ENCODE assay signal across 8 cellular contexts in the genomic region with DNA sequence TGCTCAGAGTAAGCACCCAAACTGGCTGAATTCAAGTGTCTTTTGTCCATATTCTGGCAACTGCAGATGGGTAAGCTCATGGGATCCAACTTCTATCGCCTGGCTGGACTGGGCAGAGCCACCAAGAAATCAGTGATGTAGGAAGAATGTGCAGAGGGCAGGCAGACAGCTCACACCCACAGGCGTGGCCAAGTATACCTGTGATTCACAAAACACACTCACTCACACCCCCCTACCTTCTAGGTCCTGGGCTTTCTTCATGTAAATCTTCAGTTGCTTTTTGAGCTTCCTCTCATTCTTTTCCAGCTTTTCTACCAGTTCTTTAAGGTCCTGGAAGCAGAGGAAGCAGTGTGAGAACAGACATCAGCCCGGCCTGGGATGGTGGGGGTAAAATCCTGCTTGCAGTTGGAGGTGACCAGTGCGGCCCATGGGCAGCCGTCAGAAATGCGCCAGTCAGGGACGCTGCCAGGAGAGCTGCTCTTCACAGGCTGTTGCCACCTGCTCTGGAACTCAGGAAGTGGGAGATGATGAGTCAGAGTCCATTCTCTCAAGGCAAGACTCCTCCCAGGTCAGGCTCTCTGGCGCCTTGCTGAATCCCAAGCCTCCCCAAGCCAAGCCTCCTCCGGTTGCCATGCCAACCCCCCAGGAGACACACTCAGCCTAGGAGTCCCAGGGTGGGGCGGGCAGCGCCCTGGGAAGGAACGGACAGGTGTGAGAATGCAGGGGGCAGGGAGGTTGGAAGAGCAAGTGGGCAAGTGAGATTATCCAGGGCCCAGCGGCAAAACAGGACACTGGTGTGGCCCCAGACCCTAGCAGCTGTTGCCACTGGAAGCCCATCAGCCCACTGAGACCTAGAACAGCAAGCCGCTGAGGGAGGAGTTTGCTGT. TPM values are rescaled to one million over a fixed set of nuclear protein-coding genes. Genes with fewer than 3 reads are reported as not detected.
A peak's percentile ranks its signal among the peaks of the same experiment; 100 is the strongest.
DNase-seq lines count a peak whose midpoint lies in the region; ATAC-seq and TF ChIP-seq lines count a peak whose summit lies in the region.

No MANE protein-coding gene starts in this region.

- no peak overlapping the region for H3K27ac ChIP-seq in CD4-positive, alpha-beta memory T cell (ENCODE audit: low read depth, low read length)

- POLR2A ChIA-PET in WTC11 (lab: Charles Lee): no interaction called here
- POLR2A ChIA-PET in CD4-positive, alpha-beta memory T cell (lab: Charles Lee; ENCODE audit: partially characterized antibody): no interaction called here

- H3K27me3 ChIP-seq in CD4-positive, alpha-beta memory T cell (ENCODE audit: insufficient read depth, low read length): no peaks in the 10 kb centered on the region

- DNase-seq in COLO668 (lab: John Stamatoyannopoulos, UW; ENCODE audit: unreplicated experiment) (peak; percentile 94), NCI-H1105 (lab: John Stamatoyannopoulos, UW) (peak; percentile 91), WTC11 (ENCODE audit: low spot score) (peak; percentile 65), kidney tubule cell (ENCODE audit: low spot score) (peak; percentile 99)
- no peak for DNase-seq in stimulated activated CD4-positive, alpha-beta T cell treated with anti-CD3 and anti-CD28 coated beads, Interleukin-4, amount 100 ng/mL, for 24 hours
- no peak for DNase-seq in CD4-positive, alpha-beta memory T cell

- peaks cover 24% of the 10 kb centered on the region for H3K4me1 Mint-ChIP-seq in WTC11
- H3K4me1 Mint-ChIP-seq in stimulated activated memory B cell treated with anti-CD40 and anti-IgM and Interleukin-4, amounts not matched to agents 10 μg/mL and 1 μg/mL and 100 μg/mL, for 72 hours: no peaks in the 10 kb centered on the region
- H3K4me1 Mint-ChIP-seq in CD4-positive, alpha-beta memory T cell: peaks cover 0 to 4% (median 1%) of the 10 kb centered on the region in 4 donors

- H3K27me3 Mint-ChIP-seq in WTC11 (ENCODE audit: low read depth): no peaks in the 10 kb centered on the region
- peaks cover 23% of the 10 kb centered on the region for H3K27me3 Mint-ChIP-seq in stimulated activated memory B cell treated with anti-CD40 and anti-IgM and Interleukin-4, amounts not matched to agents 10 μg/mL and 1 μg/mL and 100 μg/mL, for 72 hours
- H3K27me3 Mint-ChIP-seq in CD4-positive, alpha-beta memory T cell: peaks cover 3 to 4% of the 10 kb centered on the region in 2 donors

- no peaks in the 10 kb centered on the region for H3K9me3 ChIP-seq in CD4-positive, alpha-beta memory T cell (ENCODE audit: control insufficient read depth in 1 of 2, low read length in 2 of 2)

- H3K4me3 ChIP-seq in CD4-positive, alpha-beta memory T cell (ENCODE audit: low read length in 2 of 2): no peak overlapping the region

- no peak overlapping the region for H3K27ac Mint-ChIP-seq in WTC11
- H3K27ac Mint-ChIP-seq in stimulated activated memory B cell treated with anti-CD40 and anti-IgM and Interleukin-4, amounts not matched to agents 10 μg/mL and 1 μg/mL and 100 μg/mL, for 72 hours: no peak overlapping the region
- H3K27ac Mint-ChIP-seq in CD4-positive, alpha-beta memory T cell: no peak overlapping the region

- ATAC-seq in WTC11 (peak; percentile 91), GM21528 (IDR thresholded peaks at IDR 0.05; ENCODE audit: low FRiP score, unreplicated experiment) (no peak)
- ATAC-seq in stimulated activated memory B cell treated with anti-CD40 and anti-IgM and Interleukin-4, amounts not matched to agents 10 μg/mL and 1 μg/mL and 100 μg/mL, for 72 hours: no peak

- CTCF ChIA-PET in WTC11 (lab: Charles Lee): interaction anchor here (1.8 kb wide), 1 partner anchor 9 kb away, joined by 16 read pairs; no protein-coding TSS in a partner anchor
- CTCF ChIA-PET in CD4-positive, alpha-beta memory T cell (lab: Charles Lee; ENCODE audit: partially characterized antibody): interaction anchor here (1.4 to 2.1 kb wide), 2 partner anchors 9 to 11 kb away, joined by 4 to 8 read pairs; no protein-coding TSS in a partner anchor

- no peaks in the 10 kb centered on the region for H3K36me3 ChIP-seq in CD4-positive, alpha-beta memory T cell (ENCODE audit: insufficient read depth, low read length)

- H3K36me3 Mint-ChIP-seq in WTC11: no peaks in the 10 kb centered on the region
- no peaks in the 10 kb centered on the region for H3K36me3 Mint-ChIP-seq in stimulated activated memory B cell treated with anti-CD40 and anti-IgM and Interleukin-4, amounts not matched to agents 10 μg/mL and 1 μg/mL and 100 μg/mL, for 72 hours
- no peaks in the 10 kb centered on the region for H3K36me3 Mint-ChIP-seq in CD4-positive, alpha-beta memory T cell

- no peak overlapping the region for H3K4me3 Mint-ChIP-seq in WTC11
- H3K4me3 Mint-ChIP-seq in stimulated activated memory B cell treated with anti-CD40 and anti-IgM and Interleukin-4, amounts not matched to agents 10 μg/mL and 1 μg/mL and 100 μg/mL, for 72 hours: no peak overlapping the region
- H3K4me3 Mint-ChIP-seq in CD4-positive, alpha-beta memory T cell: no peak overlapping the region

- no peaks in the 10 kb centered on the region for H3K9me3 Mint-ChIP-seq in WTC11
- no peaks in the 10 kb centered on the region for H3K9me3 Mint-ChIP-seq in stimulated activated memory B cell treated with anti-CD40 and anti-IgM and Interleukin-4, amounts not matched to agents 10 μg/mL and 1 μg/mL and 100 μg/mL, for 72 hours
- peaks cover 0 to 2% (median 0%) of the 10 kb centered on the region in 8 donors for H3K9me3 Mint-ChIP-seq in CD4-positive, alpha-beta memory T cell

- H3K4me1 ChIP-seq in CD4-positive, alpha-beta memory T cell (ENCODE audit: insufficient read depth, low read length): no peaks in the 10 kb centered on the region

- TF ChIP-seq CTCF in WTC11 (IDR thresholded peaks at IDR 0.05): no peak

- intact Hi-C loops in CD4-positive, alpha-beta memory T cell (cut with micrococcal nuclease): no loop called here

TF ChIP-seq in WTC11, 78 proteins besides CTCF, POLR2A, EP300 and RAD21:
- TF ChIP-seq, protein P1, sequence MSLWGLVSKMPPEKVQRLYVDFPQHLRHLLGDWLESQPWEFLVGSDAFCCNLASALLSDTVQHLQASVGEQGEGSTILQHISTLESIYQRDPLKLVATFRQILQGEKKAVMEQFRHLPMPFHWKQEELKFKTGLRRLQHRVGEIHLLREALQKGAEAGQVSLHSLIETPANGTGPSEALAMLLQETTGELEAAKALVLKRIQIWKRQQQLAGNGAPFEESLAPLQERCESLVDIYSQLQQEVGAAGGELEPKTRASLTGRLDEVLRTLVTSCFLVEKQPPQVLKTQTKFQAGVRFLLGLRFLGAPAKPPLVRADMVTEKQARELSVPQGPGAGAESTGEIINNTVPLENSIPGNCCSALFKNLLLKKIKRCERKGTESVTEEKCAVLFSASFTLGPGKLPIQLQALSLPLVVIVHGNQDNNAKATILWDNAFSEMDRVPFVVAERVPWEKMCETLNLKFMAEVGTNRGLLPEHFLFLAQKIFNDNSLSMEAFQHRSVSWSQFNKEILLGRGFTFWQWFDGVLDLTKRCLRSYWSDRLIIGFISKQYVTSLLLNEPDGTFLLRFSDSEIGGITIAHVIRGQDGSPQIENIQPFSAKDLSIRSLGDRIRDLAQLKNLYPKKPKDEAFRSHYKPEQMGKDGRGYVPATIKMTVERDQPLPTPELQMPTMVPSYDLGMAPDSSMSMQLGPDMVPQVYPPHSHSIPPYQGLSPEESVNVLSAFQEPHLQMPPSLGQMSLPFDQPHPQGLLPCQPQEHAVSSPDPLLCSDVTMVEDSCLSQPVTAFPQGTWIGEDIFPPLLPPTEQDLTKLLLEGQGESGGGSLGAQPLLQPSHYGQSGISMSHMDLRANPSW (CRISPR knock-in tag; conservative IDR thresholded peaks at IDR 0.05; ENCODE audit: low read depth): no peak
- TF ChIP-seq, protein P2, sequence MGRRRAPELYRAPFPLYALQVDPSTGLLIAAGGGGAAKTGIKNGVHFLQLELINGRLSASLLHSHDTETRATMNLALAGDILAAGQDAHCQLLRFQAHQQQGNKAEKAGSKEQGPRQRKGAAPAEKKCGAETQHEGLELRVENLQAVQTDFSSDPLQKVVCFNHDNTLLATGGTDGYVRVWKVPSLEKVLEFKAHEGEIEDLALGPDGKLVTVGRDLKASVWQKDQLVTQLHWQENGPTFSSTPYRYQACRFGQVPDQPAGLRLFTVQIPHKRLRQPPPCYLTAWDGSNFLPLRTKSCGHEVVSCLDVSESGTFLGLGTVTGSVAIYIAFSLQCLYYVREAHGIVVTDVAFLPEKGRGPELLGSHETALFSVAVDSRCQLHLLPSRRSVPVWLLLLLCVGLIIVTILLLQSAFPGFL (CRISPR knock-in tag; IDR thresholded peaks at IDR 0.05; ENCODE audit: borderline replicate concordance): no peak
- peak; percentile 62; the same call in 1 of the 2 replicates for TF ChIP-seq NFE2L1 (CRISPR knock-in tag; IDR thresholded peaks at IDR 0.05)
- TF ChIP-seq ZNF138 (CRISPR knock-in tag; conservative IDR thresholded peaks at IDR 0.05): no peak
- TF ChIP-seq, protein P3, sequence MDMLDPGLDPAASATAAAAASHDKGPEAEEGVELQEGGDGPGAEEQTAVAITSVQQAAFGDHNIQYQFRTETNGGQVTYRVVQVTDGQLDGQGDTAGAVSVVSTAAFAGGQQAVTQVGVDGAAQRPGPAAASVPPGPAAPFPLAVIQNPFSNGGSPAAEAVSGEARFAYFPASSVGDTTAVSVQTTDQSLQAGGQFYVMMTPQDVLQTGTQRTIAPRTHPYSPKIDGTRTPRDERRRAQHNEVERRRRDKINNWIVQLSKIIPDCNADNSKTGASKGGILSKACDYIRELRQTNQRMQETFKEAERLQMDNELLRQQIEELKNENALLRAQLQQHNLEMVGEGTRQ (CRISPR knock-in tag; IDR thresholded peaks at IDR 0.05): no peak
- peak; percentile 77; the same call in 1 of the 2 replicates for TF ChIP-seq ZNF263 (CRISPR knock-in tag; IDR thresholded peaks at IDR 0.05; ENCODE audit: low read depth)
- no peak for TF ChIP-seq FOXP1 (CRISPR knock-in tag; IDR thresholded peaks at IDR 0.05; ENCODE audit: borderline replicate concordance)

RNA-seq across cellular contexts. Expression of a gene that starts 36.2 kb away (rescaled TPM):
- total RNA-seq in WTC11 (2021): 135 to 136 TPM (median 136 TPM) in 3 replicates
- total RNA-seq in CD4-positive, alpha-beta memory T cell: 10 to 100 TPM; 21.8 to 23.8 TPM
- 100 to 1,000 TPM in 1 of 2 donors, 10 to 100 TPM in 1; 64.4 to 150 TPM for polyA plus RNA-seq in CD4-positive, alpha-beta memory T cell

Comparison
In these comparisons a context has a peak if more than half of its experiments do, and no peak if none do; other contexts are left out.
1. DNase-seq: peak in COLO668 (single experiment), NCI-H1105 (single experiment), WTC11 (single experiment) and kidney tubule cell (single experiment); none in stimulated activated CD4-positive, alpha-beta T cell treated with anti-CD3 and anti-CD28 coated beads, Interleukin-4, amount 100 ng/mL, for 24 hours (single experiment) and CD4-positive, alpha-beta memory T cell (0 of 5).